Comparison of ENCODE assay signal across 9 cellular contexts in genomic region chr12:19273482-19274330, GRCh38.
DNase-seq lines count a peak whose midpoint lies in the region; ATAC-seq, FAIRE-seq and TF ChIP-seq lines count a peak whose summit lies in the region.
"Had no signal": no experiment of that assay in that cellular context is flagged by ENCODE, and none has a peak within 500 bp of the region (broad histone marks: within the 10 kb centered on the region; RNA-seq: fewer than 3 reads in every experiment).

No MANE protein-coding gene starts in this region.

- H3K36me3 ChIP-seq in K562 (ENCODE audit: control insufficient read depth, insufficient read depth, low read length) (peaks cover 20% of the 10 kb centered on the region; the same call in 1 of the 3 replicates), left lung (no peaks in the 10 kb centered on the region)

- H3K9me1 ChIP-seq in K562 (ENCODE audit: control insufficient read depth, insufficient read depth, low read length), result no peaks in the 10 kb centered on the region

- CTCF ChIA-PET in T-cell (lab: Charles Lee), result interaction anchor here (0.6 kb wide), 2 partner anchors 25 to 47 kb away, joined by 4 to 6 read pairs; no protein-coding TSS in a partner anchor
- CTCF ChIA-PET in K562 (lab: Yijun Ruan, JAX; ENCODE audit: low intra/inter-chr PET ratio), result no interaction called here

- no peak for TF ChIP-seq CTCF in K562 (IDR thresholded peaks at IDR 0.05 in 2 of 3, conservative IDR thresholded peaks at IDR 0.05 in 1 of 3; ENCODE audit: insufficient read depth in 2 of 3, low read depth in 1 of 3, low read length in 3 of 3)
- no peak for TF ChIP-seq CTCF in left lung (IDR thresholded peaks at IDR 0.05)

- BruUV-seq in K562 (replicated peaks; lab: Mats Ljungman, UMichigan), result no TSS peak

- TF ChIP-seq EP300 in K562 (IDR thresholded peaks at IDR 0.05; ENCODE audit: low read length), result no peak

- intact Hi-C loops in K562 (cut with micrococcal nuclease), result no loop called here
- intact Hi-C loops in left lung (cut with DNase I), result no loop called here

- no peaks in the 10 kb centered on the region for H3K27me3 Mint-ChIP-seq in T-cell

- ATAC-seq in T-cell (replicated peaks in 1 of 4) (peak; percentile 92 to 99 (median 98)), K562 (peak; percentile 66; the same call in 2 of the 3 replicates), left lung (peak; percentile 77), HG02678 (IDR thresholded peaks at IDR 0.05; ENCODE audit: unreplicated experiment) (no peak)
- ATAC-seq: GM12878 had no signal

- H3K4me2 ChIP-seq in K562 (ENCODE audit: insufficient read depth, low read length), result no peak overlapping the region

- H3K27ac Mint-ChIP-seq in T-cell, result peak overlapping the region; percentile 85

- H3K36me3 Mint-ChIP-seq in T-cell, result no peaks in the 10 kb centered on the region

- no peaks in the 10 kb centered on the region for H4K20me1 ChIP-seq in K562 (replicated peaks; ENCODE audit: control insufficient read depth, insufficient read depth, low read length)

- H3K9me3 Mint-ChIP-seq in T-cell, result peaks cover 0 to 9% (median 0%) of the 10 kb centered on the region in 3 donors

- no peak for TF ChIP-seq POLR2A in K562 (conservative IDR thresholded peaks at IDR 0.05)

- H3K9ac ChIP-seq in K562 (ENCODE audit: insufficient read depth in 1 of 2, low read depth in 2 of 2, low read length in 2 of 2), result no peak overlapping the region

- no peak overlapping the region for H2AFZ ChIP-seq in K562 (ENCODE audit: low read depth, low read length)

- H3K27me3 ChIP-seq in K562 (ENCODE audit: control insufficient read depth in 2 of 2, insufficient read depth in 2 of 2, low read length in 2 of 2) (no peaks in the 10 kb centered on the region), left lung (no peaks in the 10 kb centered on the region)

- peak overlapping the region; percentile 24; the same call in 2 of the 3 replicates for H3K27ac ChIP-seq in K562 (ENCODE audit: extremely low read depth, low read depth, low read length)
- H3K27ac ChIP-seq in left lung, result no peak overlapping the region

- in situ Hi-C loops in K562 (cut with MboI), result no loop called here

- peak; percentile 65 for FAIRE-seq in K562 (lab: Jason Lieb, UNC)
- FAIRE-seq: GM12878 had no signal

- H3K79me2 ChIP-seq in K562 (ENCODE audit: control insufficient read depth, insufficient read depth, low read length), result no peaks in the 10 kb centered on the region

- H3K9me3 ChIP-seq in K562 (replicated peaks; ENCODE audit: control insufficient read depth, insufficient read depth, low read depth, low read length) (no peaks in the 10 kb centered on the region), left lung (no peaks in the 10 kb centered on the region)

- POLR2A ChIA-PET in T-cell (lab: Charles Lee), result interaction anchor here in 1 of 2 donors (0.6 kb wide), 1 partner anchor 207 kb away, joined by 5 read pairs; no protein-coding TSS in a partner anchor
- POLR2A ChIA-PET in K562 (lab: Yijun Ruan, JAX), result no interaction called here

- no peak overlapping the region for H3K4me3 ChIP-seq in K562
- H3K4me3 ChIP-seq in left lung, result no peak overlapping the region
- H3K4me3 ChIP-seq: GM12878 had no signal

- TF ChIP-seq RAD21 in K562 (CRISPR knock-in tag; conservative IDR thresholded peaks at IDR 0.05 in 1 of 2, IDR thresholded peaks at IDR 0.05 in 1 of 2), result no peak

- WGBS in K562 (ENCODE audit: insufficient coverage, low coverage, missing lambda C conversion rate), result 49% methylated on average over 4 of the region's 4 CpGs

- H3K4me1 Mint-ChIP-seq in T-cell, result peaks cover 19 to 20% (median 19%) of the 10 kb centered on the region in 3 donors

- H3K4me1 ChIP-seq in K562 (replicated peaks in 1 of 2; ENCODE audit: control insufficient read depth in 2 of 2, insufficient read depth in 2 of 2, low read length in 2 of 2), result no peaks in the 10 kb centered on the region; a peak in 1 of 5 replicates
- H3K4me1 ChIP-seq in left lung, result peaks cover 6 to 7% of the 10 kb centered on the region in 2 donors

- DNase-seq in AG20443 (ENCODE audit: low spot score) (peak; percentile 85), M059J (ENCODE audit: low read depth) (peak; percentile 99), T-cell (peak; percentile 30 to 75 (median 64)), K562 (ENCODE audit: extremely low read depth in 1 of 4, low spot score in 3 of 4) (peak in 2 of 4 experiments; percentile 21 to 55), left lung (peak in 1 of 2 donors; percentile 64), GM19240 (ENCODE audit: insufficient read length, low spot score) (no peak)
- peak; percentile 22 to 38 for DNase-seq in stimulated activated CD8-positive, alpha-beta memory T cell treated with anti-CD3 and anti-CD28 coated beads, Interleukin-4, amount 100 ng/mL, for 4 hours (ENCODE audit: low read depth in 2 of 2, low spot score in 1 of 2)

- H3K4me3 Mint-ChIP-seq in T-cell, result peak overlapping the region in 1 of 3 donors; percentile 42

TF ChIP-seq in K562, 482 proteins besides CTCF, POLR2A, EP300 and RAD21:
- 0 out of 2 replicates have a peak, but pooled peaks have one; percentile 20 for TF ChIP-seq EHMT2 (IDR thresholded peaks at IDR 0.05)
- 0 out of 2 replicates have a peak, but pooled peaks have one; percentile 15 for TF ChIP-seq ETV1 (tag; conservative IDR thresholded peaks at IDR 0.05; ENCODE audit: low read depth)
- TF ChIP-seq HDAC6 (IDR thresholded peaks at IDR 0.05; ENCODE audit: low read depth, low read length), result no peak
- peak in 1 of 2 experiments; percentile 40; a peak in 1 of 4 replicates for TF ChIP-seq HDAC1 (IDR thresholded peaks at IDR 0.05)
- TF ChIP-seq ESRRA (IDR thresholded peaks at IDR 0.05; ENCODE audit: borderline replicate concordance, low read depth), result peak; percentile 27; the same call in 1 of the 2 replicates
- peak; percentile 56 for TF ChIP-seq JUND (IDR thresholded peaks at IDR 0.05; ENCODE audit: borderline replicate concordance, low read depth, low read length)
- TF ChIP-seq JUND (tag; IDR thresholded peaks at IDR 0.05; ENCODE audit: borderline replicate concordance, low read depth, low read length), result peak; percentile 56; the same call in 1 of the 3 replicates
- TF ChIP-seq NFIC (IDR thresholded peaks at IDR 0.05), result peak; percentile 85
- TF ChIP-seq RCOR1 (IDR thresholded peaks at IDR 0.05; ENCODE audit: borderline replicate concordance in 1 of 2, low read depth in 2 of 2, low read length in 2 of 2), result peak in 1 of 2 experiments; percentile 78; a peak in 2 of 4 replicates
- peak; percentile 81 for TF ChIP-seq FOSL1 (tag; conservative IDR thresholded peaks at IDR 0.05)
- peak; percentile 60; the same call in 1 of the 2 replicates for TF ChIP-seq TEAD4 (IDR thresholded peaks at IDR 0.05; ENCODE audit: low read length)
- no peak for TF ChIP-seq TEAD4 (CRISPR knock-in tag; IDR thresholded peaks at IDR 0.05; ENCODE audit: borderline replicate concordance)
- TF ChIP-seq, protein P1, sequence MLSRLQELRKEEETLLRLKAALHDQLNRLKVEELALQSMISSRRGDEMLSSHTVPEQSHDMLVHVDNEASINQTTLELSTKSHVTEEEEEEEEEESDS (CRISPR knock-in tag; IDR thresholded peaks at IDR 0.05), result no peak
- peak; percentile 90 to 93 for TF ChIP-seq KDM1A (IDR thresholded peaks at IDR 0.05)
- TF ChIP-seq ZNF146 (CRISPR knock-in tag; IDR thresholded peaks at IDR 0.05; ENCODE audit: unreplicated experiment), result no peak
- TF ChIP-seq FOXA3 (CRISPR knock-in tag; conservative IDR thresholded peaks at IDR 0.05 in 1 of 2, IDR thresholded peaks at IDR 0.05 in 1 of 2), result peak; percentile 41 to 66; a peak in 3 of 4 replicates
- TF ChIP-seq ZNF263 (CRISPR knock-in tag; IDR thresholded peaks at IDR 0.05; ENCODE audit: borderline replicate concordance), result no peak
- peak; percentile 77; the same call in 1 of the 2 replicates for TF ChIP-seq SOX6 (IDR thresholded peaks at IDR 0.05)
- TF ChIP-seq, protein P2, sequence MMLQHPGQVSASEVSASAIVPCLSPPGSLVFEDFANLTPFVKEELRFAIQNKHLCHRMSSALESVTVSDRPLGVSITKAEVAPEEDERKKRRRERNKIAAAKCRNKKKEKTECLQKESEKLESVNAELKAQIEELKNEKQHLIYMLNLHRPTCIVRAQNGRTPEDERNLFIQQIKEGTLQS (IDR thresholded peaks at IDR 0.05), result 0 out of 2 replicates have a peak, but pooled peaks have one; percentile 35
- TF ChIP-seq, protein P2 (CRISPR knock-in tag; conservative IDR thresholded peaks at IDR 0.05), result no peak
- TF ChIP-seq ARID1B (IDR thresholded peaks at IDR 0.05), result peak; percentile 34; the same call in 1 of the 2 replicates
- TF ChIP-seq ZNF143 (CRISPR knock-in tag; IDR thresholded peaks at IDR 0.05), result no peak
- TF ChIP-seq ZNF584 (CRISPR knock-in tag; IDR thresholded peaks at IDR 0.05; ENCODE audit: low read depth), result 0 out of 2 replicates have a peak, but pooled peaks have one; percentile 42
- TF ChIP-seq GMEB1 (CRISPR knock-in tag; IDR thresholded peaks at IDR 0.05), result no peak
- peak; percentile 26; the same call in 1 of the 2 replicates for TF ChIP-seq CBFA2T3 (IDR thresholded peaks at IDR 0.05)
